Comparison of ENCODE assay signal across 15 cellular contexts in the genomic region with DNA sequence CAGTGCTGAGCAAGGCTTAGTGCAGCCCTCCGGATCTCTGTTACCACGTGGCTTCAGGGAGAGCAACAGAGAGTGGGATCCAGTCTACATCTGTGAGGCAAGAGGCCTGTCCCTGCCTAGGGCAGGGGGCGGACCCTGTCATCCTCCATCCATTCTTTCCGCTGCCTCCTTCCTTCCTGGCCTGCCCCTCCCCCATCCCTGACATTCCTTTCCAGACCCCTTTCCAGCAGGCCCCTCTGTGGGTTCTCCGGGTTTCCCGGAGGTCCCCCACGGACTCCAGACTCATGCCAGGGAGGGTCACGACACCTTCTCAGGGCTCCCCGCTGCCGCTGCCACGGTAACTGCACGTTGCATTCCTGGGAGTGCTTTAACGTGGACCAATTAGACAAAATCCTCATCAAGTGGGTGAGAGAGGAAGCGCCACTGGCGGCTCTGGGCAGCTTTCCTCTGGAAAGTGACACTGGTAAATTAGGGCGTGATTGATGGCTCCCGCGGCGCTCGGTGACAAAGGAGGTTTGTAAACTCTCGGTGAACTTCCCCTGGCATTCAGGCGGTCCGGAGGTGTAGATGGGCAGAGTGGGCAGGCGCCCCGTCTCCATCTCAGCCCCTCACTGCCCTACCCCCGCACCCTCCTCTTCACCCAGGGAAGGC. TPM values are rescaled to one million over a fixed set of nuclear protein-coding genes. Genes with fewer than 3 reads are reported as not detected.
DNase-seq lines count a peak whose midpoint lies in the region; ATAC-seq and TF ChIP-seq lines count a peak whose summit lies in the region.
"Had no signal": no experiment of that assay in that cellular context is flagged by ENCODE, and none has a peak within 500 bp of the region (broad histone marks: within the 10 kb centered on the region; RNA-seq: fewer than 3 reads in every experiment).

No MANE protein-coding gene starts in this region.

- CTCF ChIA-PET in naive thymus-derived CD4-positive, alpha-beta T cell (lab: Charles Lee) = no interaction called here

- peaks cover 30 to 41% (median 35%) of the 10 kb centered on the region in 5 donors for H3K27me3 Mint-ChIP-seq in naive thymus-derived CD4-positive, alpha-beta T cell

- H3K36me3 Mint-ChIP-seq in naive thymus-derived CD4-positive, alpha-beta T cell = no peaks in the 10 kb centered on the region
- H3K36me3 Mint-ChIP-seq: CD4-positive, alpha-beta memory T cell had no signal

- peak; percentile 36 for DNase-seq in DMS79 (lab: John Stamatoyannopoulos, UW)
- DNase-seq in NCI-H1048 (lab: John Stamatoyannopoulos, UW) = peak; percentile 30
- peak; percentile 90 for DNase-seq in astrocyte of the hippocampus (ENCODE audit: low read depth, low spot score)
- no peak for DNase-seq in naive thymus-derived CD4-positive, alpha-beta T cell
- DNase-seq in Kasumi-1 (lab: John Stamatoyannopoulos, UW) = no peak
- no peak for DNase-seq in foreskin keratinocyte
- DNase-seq: activated CD8-positive, alpha-beta T cell treated with anti-CD3 and anti-CD28 coated beads for 36 hours; aorta; CD4-positive, alpha-beta memory T cell; Peyer's patch; stimulated activated CD4-positive, alpha-beta T cell treated with anti-CD3 and anti-CD28 coated beads, Interleukin-1b, Interleukin-23, amount 100 ng/mL, for 48 hours had no signal

- POLR2A ChIA-PET in naive thymus-derived CD4-positive, alpha-beta T cell (lab: Charles Lee) = no interaction called here

- peaks cover 0 to 2% (median 0%) of the 10 kb centered on the region in 11 donors for H3K9me3 Mint-ChIP-seq in naive thymus-derived CD4-positive, alpha-beta T cell
- H3K9me3 Mint-ChIP-seq: activated CD8-positive, alpha-beta T cell treated with anti-CD3 and anti-CD28 coated beads for 36 hours had no signal

- no peak overlapping the region for H3K4me3 ChIP-seq in naive thymus-derived CD4-positive, alpha-beta T cell (ENCODE audit: low read length)
- H3K4me3 ChIP-seq: Peyer's patch, thoracic aorta had no signal

- ATAC-seq in naive thymus-derived CD4-positive, alpha-beta T cell = peak; percentile 28
- ATAC-seq in GM19463 (IDR thresholded peaks at IDR 0.05; ENCODE audit: unreplicated experiment) (no peak), foreskin keratinocyte (no peak), GM19351 (IDR thresholded peaks at IDR 0.05; ENCODE audit: unreplicated experiment) (no peak)
- ATAC-seq: activated CD8-positive, alpha-beta T cell treated with anti-CD3 and anti-CD28 coated beads for 36 hours; HCT116 had no signal

- intact Hi-C loops in naive thymus-derived CD4-positive, alpha-beta T cell (cut with micrococcal nuclease) = no loop called here

- peaks cover 0 to 4% (median 0%) of the 10 kb centered on the region in 7 donors for H3K4me1 Mint-ChIP-seq in naive thymus-derived CD4-positive, alpha-beta T cell
- H3K4me1 Mint-ChIP-seq: CD4-positive, alpha-beta memory T cell had no signal

- no peaks in the 10 kb centered on the region for H3K9me3 ChIP-seq in naive thymus-derived CD4-positive, alpha-beta T cell (ENCODE audit: control insufficient read depth in 2 of 3, low read length in 3 of 3)
- H3K9me3 ChIP-seq: Peyer's patch, thoracic aorta had no signal

- no peak overlapping the region for H3K27ac Mint-ChIP-seq in naive thymus-derived CD4-positive, alpha-beta T cell
- H3K27ac Mint-ChIP-seq: activated CD8-positive, alpha-beta T cell treated with anti-CD3 and anti-CD28 coated beads for 36 hours had no signal

- no peak for TF ChIP-seq CTCF in foreskin keratinocyte (conservative IDR thresholded peaks at IDR 0.05)

- peaks cover 0 to 3% of the 10 kb centered on the region in 2 donors for H3K27me3 ChIP-seq in naive thymus-derived CD4-positive, alpha-beta T cell (ENCODE audit: control insufficient read depth in 2 of 2, insufficient read depth in 2 of 2, low read length in 2 of 2)
- H3K27me3 ChIP-seq in foreskin keratinocyte = peaks cover 90% of the 10 kb centered on the region
- H3K27me3 ChIP-seq: Peyer's patch had no signal

- no peak overlapping the region for H3K4me3 Mint-ChIP-seq in naive thymus-derived CD4-positive, alpha-beta T cell
- H3K4me3 Mint-ChIP-seq: activated CD8-positive, alpha-beta T cell treated with anti-CD3 and anti-CD28 coated beads for 36 hours had no signal

- no peaks in the 10 kb centered on the region for H3K36me3 ChIP-seq in naive thymus-derived CD4-positive, alpha-beta T cell (ENCODE audit: control insufficient read depth in 2 of 3, insufficient read depth in 3 of 3, low read length in 3 of 3)
- H3K36me3 ChIP-seq: Peyer's patch had no signal

- H3K4me1 ChIP-seq in naive thymus-derived CD4-positive, alpha-beta T cell (ENCODE audit: control insufficient read depth in 2 of 2, insufficient read depth in 2 of 2, low read length in 2 of 2) = no peaks in the 10 kb centered on the region
- no peaks in the 10 kb centered on the region for H3K4me1 ChIP-seq in foreskin keratinocyte

- H3K27ac ChIP-seq in naive thymus-derived CD4-positive, alpha-beta T cell (ENCODE audit: low read depth, low read length) = no peak overlapping the region
- H3K27ac ChIP-seq in foreskin keratinocyte = no peak overlapping the region
- H3K27ac ChIP-seq: Peyer's patch had no signal

RNA-seq across cellular contexts. Expression of gene ATOH8, which starts 11.4 kb away (rescaled TPM):
- total RNA-seq in naive thymus-derived CD4-positive, alpha-beta T cell = under 1 TPM in 2 of 5 experiments, not detected in 3; 0.42 to 0.73 TPM
- not detected for polyA plus RNA-seq in naive thymus-derived CD4-positive, alpha-beta T cell
- not detected in 2 replicates for total RNA-seq in foreskin keratinocyte
- not detected in 2 replicates for polyA plus RNA-seq in foreskin keratinocyte
- total RNA-seq: activated CD8-positive, alpha-beta T cell treated with anti-CD3 and anti-CD28 coated beads for 36 hours; CD4-positive, alpha-beta memory T cell had no signal
- polyA plus RNA-seq: CD4-positive, alpha-beta memory T cell had no signal

Comparison
In these comparisons a context has a peak if more than half of its experiments do, and no peak if none do; other contexts are left out.
1. DNase-seq: peak in DMS79 (single experiment), NCI-H1048 (single experiment) and astrocyte of the hippocampus (single experiment); none in naive thymus-derived CD4-positive, alpha-beta T cell (0 of 9), Kasumi-1 (0 of 2) and foreskin keratinocyte (0 of 2).